16 cellular contexts compared by ENCODE assay signal in genomic region chr10:60508037-60508436, GRCh38.
DNase-seq lines count a peak whose midpoint lies in the region; ATAC-seq, FAIRE-seq and TF ChIP-seq lines count a peak whose summit lies in the region.
"Had no signal": no experiment of that assay in that cellular context is flagged by ENCODE, and none has a peak within 500 bp of the region (broad histone marks: within the 10 kb centered on the region; RNA-seq: fewer than 3 reads in every experiment).

No MANE protein-coding gene starts in this region.

- DNase-seq in H54 (ENCODE audit: insufficient read length, low spot score) (no peak), choroid plexus epithelial cell (ENCODE audit: low read depth) (peak; percentile 30), left ventricle myocardium superior (no peak), putamen (ENCODE audit: low spot score) (peak; percentile 82), iPS-NIHi11 (ENCODE audit: low spot score) (no peak), 8988T (no peak), SK-N-DZ (ENCODE audit: low spot score) (no peak)
- DNase-seq in activated naive CD4-positive, alpha-beta T cell treated with anti-CD3 and anti-CD28 coated beads for 36 hours = no peak
- DNase-seq: DMS79 treated with DMSO at 0.1 percent for 48 hours; H9; NCI-H1694; NCI-H2081 treated with DMSO at 0.1 percent for 48 hours; NK-92 treated with Interleukin-12 subunit alpha and Interleukin-12 subunit beta, amount 100 ng/mL, for 24 hours; SHP77 had no signal

- H3K4me1 Mint-ChIP-seq in activated naive CD4-positive, alpha-beta T cell treated with anti-CD3 and anti-CD28 coated beads for 36 hours (ENCODE audit: low read depth) = peaks cover under 1% of the 10 kb centered on the region

- H3K4me3 Mint-ChIP-seq in activated naive CD4-positive, alpha-beta T cell treated with anti-CD3 and anti-CD28 coated beads for 36 hours = no peak overlapping the region
- H3K4me3 Mint-ChIP-seq: H9 had no signal

- ATAC-seq in left ventricle myocardium superior = peak; percentile 72
- ATAC-seq: K562 had no signal

- no peak for TF ChIP-seq POLR2A in H54 (IDR thresholded peaks at IDR 0.05; ENCODE audit: low read depth, low read length)

- no peaks in the 10 kb centered on the region for H3K36me3 Mint-ChIP-seq in activated naive CD4-positive, alpha-beta T cell treated with anti-CD3 and anti-CD28 coated beads for 36 hours (ENCODE audit: low read depth)

- H3K27ac Mint-ChIP-seq in activated naive CD4-positive, alpha-beta T cell treated with anti-CD3 and anti-CD28 coated beads for 36 hours = no peak overlapping the region
- H3K27ac Mint-ChIP-seq: H9 had no signal

- peak; percentile 15 for FAIRE-seq in H54 (lab: Jason Lieb, UNC)
- FAIRE-seq: K562, RCC 7860 had no signal

- CTCF ChIA-PET in activated naive CD4-positive, alpha-beta T cell treated with anti-CD3 and anti-CD28 coated beads for 36 hours (lab: Charles Lee) = no interaction called here

- no peaks in the 10 kb centered on the region for H3K9me3 Mint-ChIP-seq in activated naive CD4-positive, alpha-beta T cell treated with anti-CD3 and anti-CD28 coated beads for 36 hours
- H3K9me3 Mint-ChIP-seq: H9 had no signal

- no peak overlapping the region for H3K4me3 ChIP-seq in choroid plexus epithelial cell (ENCODE audit: low read depth, low read length)
- H3K4me3 ChIP-seq: K562 had no signal

- no peak for TF ChIP-seq CTCF in choroid plexus epithelial cell (conservative IDR thresholded peaks at IDR 0.05; ENCODE audit: low read depth, low read length)

- H3K27me3 Mint-ChIP-seq in activated naive CD4-positive, alpha-beta T cell treated with anti-CD3 and anti-CD28 coated beads for 36 hours (ENCODE audit: low read depth) = no peaks in the 10 kb centered on the region

- intact Hi-C loops in left ventricle myocardium superior (cut with micrococcal nuclease) = no loop called here
- intact Hi-C loops in activated naive CD4-positive, alpha-beta T cell treated with anti-CD3 and anti-CD28 coated beads for 36 hours (cut with micrococcal nuclease) = no loop called here

Comparison
In these comparisons a context has a peak if more than half of its experiments do, and no peak if none do; other contexts are left out.
1. DNase-seq: peak in choroid plexus epithelial cell (single experiment) and putamen (single experiment); none in H54 (single experiment), left ventricle myocardium superior (single experiment), iPS-NIHi11 (single experiment), activated naive CD4-positive, alpha-beta T cell treated with anti-CD3 and anti-CD28 coated beads for 36 hours (single experiment), 8988T (single experiment) and SK-N-DZ (single experiment).